1 cellular context compared by ENCODE assay signal in the genomic region with DNA sequence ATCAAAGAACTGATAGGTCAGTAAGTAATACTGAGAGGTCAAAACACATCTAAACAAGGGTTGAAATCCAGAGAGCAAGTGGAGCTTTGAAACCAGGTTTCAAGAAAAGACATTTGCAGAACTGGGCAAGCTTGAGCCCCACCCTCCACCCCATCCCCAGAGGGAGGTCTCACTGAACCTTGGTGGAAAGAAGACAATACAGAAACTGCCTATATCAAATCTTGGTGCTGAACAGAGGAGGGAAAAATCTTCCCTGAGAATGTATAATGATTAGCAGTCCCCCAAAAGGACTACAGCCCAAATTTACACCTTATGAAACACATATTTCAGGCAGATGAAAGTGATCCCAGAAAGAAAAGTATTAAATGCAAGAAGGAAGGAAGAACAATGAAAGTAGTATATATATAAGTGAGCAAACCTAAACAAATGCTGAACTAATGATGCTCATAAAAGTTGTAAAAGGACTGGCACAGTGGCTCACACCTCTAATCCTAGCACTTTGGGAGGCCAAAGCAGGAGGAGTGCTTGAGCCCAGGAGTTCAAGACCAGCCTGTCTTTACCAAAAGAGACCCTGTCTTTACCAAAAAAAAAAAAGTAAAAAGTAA.
TF ChIP-seq lines count a peak whose summit lies in the region.

No MANE protein-coding gene starts in this region.

TF ChIP-seq in GM12878, 131 proteins besides CTCF, POLR2A, EP300 and RAD21:
- TF ChIP-seq ZNF24 (IDR thresholded peaks at IDR 0.05) (0 out of 2 replicates have a peak, but pooled peaks have one; percentile 51), SPI1 (IDR thresholded peaks at IDR 0.05; ENCODE audit: borderline replicate concordance, insufficient read depth, low read depth, low read length) (peak; percentile 53; the same call in 1 of the 2 replicates), YY1 (IDR thresholded peaks at IDR 0.05; ENCODE audit: low read depth, low read length) (no peak), CREB1 (IDR thresholded peaks at IDR 0.05; ENCODE audit: low read depth) (no peak), POLR2AphosphoS2 (IDR thresholded peaks at IDR 0.05; ENCODE audit: low read depth, low read length) (no peak), HDGF (IDR thresholded peaks at IDR 0.05) (peak; percentile 38; the same call in 1 of the 2 replicates), YBX1 (IDR thresholded peaks at IDR 0.05) (0 out of 2 replicates have a peak, but pooled peaks have one; percentile 24)
- TF ChIP-seq, protein P1, sequence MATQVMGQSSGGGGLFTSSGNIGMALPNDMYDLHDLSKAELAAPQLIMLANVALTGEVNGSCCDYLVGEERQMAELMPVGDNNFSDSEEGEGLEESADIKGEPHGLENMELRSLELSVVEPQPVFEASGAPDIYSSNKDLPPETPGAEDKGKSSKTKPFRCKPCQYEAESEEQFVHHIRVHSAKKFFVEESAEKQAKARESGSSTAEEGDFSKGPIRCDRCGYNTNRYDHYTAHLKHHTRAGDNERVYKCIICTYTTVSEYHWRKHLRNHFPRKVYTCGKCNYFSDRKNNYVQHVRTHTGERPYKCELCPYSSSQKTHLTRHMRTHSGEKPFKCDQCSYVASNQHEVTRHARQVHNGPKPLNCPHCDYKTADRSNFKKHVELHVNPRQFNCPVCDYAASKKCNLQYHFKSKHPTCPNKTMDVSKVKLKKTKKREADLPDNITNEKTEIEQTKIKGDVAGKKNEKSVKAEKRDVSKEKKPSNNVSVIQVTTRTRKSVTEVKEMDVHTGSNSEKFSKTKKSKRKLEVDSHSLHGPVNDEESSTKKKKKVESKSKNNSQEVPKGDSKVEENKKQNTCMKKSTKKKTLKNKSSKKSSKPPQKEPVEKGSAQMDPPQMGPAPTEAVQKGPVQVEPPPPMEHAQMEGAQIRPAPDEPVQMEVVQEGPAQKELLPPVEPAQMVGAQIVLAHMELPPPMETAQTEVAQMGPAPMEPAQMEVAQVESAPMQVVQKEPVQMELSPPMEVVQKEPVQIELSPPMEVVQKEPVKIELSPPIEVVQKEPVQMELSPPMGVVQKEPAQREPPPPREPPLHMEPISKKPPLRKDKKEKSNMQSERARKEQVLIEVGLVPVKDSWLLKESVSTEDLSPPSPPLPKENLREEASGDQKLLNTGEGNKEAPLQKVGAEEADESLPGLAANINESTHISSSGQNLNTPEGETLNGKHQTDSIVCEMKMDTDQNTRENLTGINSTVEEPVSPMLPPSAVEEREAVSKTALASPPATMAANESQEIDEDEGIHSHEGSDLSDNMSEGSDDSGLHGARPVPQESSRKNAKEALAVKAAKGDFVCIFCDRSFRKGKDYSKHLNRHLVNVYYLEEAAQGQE (IDR thresholded peaks at IDR 0.05; ENCODE audit: low read depth, low read length), result no peak
- TF ChIP-seq, protein P2, sequence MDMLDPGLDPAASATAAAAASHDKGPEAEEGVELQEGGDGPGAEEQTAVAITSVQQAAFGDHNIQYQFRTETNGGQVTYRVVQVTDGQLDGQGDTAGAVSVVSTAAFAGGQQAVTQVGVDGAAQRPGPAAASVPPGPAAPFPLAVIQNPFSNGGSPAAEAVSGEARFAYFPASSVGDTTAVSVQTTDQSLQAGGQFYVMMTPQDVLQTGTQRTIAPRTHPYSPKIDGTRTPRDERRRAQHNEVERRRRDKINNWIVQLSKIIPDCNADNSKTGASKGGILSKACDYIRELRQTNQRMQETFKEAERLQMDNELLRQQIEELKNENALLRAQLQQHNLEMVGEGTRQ (IDR thresholded peaks at IDR 0.05; ENCODE audit: borderline replicate concordance, low read depth, low read length), result no peak
- TF ChIP-seq, protein P3, sequence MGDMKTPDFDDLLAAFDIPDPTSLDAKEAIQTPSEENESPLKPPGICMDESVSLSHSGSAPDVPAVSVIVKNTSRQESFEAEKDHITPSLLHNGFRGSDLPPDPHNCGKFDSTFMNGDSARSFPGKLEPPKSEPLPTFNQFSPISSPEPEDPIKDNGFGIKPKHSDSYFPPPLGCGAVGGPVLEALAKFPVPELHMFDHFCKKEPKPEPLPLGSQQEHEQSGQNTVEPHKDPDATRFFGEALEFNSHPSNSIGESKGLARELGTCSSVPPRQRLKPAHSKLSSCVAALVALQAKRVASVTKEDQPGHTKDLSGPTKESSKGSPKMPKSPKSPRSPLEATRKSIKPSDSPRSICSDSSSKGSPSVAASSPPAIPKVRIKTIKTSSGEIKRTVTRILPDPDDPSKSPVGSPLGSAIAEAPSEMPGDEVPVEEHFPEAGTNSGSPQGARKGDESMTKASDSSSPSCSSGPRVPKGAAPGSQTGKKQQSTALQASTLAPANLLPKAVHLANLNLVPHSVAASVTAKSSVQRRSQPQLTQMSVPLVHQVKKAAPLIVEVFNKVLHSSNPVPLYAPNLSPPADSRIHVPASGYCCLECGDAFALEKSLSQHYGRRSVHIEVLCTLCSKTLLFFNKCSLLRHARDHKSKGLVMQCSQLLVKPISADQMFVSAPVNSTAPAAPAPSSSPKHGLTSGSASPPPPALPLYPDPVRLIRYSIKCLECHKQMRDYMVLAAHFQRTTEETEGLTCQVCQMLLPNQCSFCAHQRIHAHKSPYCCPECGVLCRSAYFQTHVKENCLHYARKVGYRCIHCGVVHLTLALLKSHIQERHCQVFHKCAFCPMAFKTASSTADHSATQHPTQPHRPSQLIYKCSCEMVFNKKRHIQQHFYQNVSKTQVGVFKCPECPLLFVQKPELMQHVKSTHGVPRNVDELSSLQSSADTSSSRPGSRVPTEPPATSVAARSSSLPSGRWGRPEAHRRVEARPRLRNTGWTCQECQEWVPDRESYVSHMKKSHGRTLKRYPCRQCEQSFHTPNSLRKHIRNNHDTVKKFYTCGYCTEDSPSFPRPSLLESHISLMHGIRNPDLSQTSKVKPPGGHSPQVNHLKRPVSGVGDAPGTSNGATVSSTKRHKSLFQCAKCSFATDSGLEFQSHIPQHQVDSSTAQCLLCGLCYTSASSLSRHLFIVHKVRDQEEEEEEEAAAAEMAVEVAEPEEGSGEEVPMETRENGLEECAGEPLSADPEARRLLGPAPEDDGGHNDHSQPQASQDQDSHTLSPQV (IDR thresholded peaks at IDR 0.05), result no peak
